ENCODE assay signal across 8 cellular contexts in the genomic region with DNA sequence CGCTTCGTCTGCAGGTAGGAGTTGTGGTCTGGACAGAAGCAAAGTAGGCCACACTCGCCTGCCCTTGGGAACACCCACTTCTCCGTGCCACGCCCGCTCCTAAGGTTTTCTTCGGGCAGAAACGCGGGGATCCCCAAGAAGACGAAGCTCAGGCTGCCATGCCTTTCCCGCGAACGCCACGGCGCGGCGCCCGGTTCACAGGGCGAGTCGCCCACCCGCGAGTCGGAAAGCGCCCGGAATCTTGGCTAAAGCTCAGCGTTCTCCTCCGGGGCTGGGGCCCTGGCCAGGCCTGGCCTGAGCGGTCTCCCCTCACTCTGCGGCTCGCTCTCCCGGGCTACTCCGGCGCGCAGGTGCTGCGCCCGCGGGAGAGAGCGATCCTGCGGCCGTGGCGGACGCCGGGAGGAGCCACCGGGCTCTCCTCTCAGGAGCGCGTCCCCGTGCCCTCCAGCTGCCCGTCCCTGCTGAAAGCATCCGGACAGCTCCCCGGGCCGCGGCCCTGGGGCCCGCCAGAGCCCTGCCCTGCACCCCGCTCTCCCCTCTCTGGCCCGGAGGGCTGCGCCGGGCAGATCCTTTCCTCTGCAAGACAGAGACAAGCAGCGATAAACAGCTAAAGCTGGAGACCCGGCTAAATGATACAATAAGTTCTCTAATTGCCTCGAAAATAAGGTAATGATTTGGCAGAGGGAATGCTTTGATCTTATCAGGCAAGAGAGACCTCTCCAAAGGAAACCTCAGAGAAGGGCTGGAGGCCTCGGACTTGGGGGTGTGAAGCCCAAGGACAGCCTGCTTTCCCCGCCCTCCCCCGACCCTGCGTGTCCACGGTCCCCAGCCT. TPM values are rescaled to one million over a fixed set of nuclear protein-coding genes. Genes with fewer than 3 reads are reported as not detected.
A peak's percentile ranks its signal among the peaks of the same experiment; 100 is the strongest.
DNase-seq lines count a peak whose midpoint lies in the region; ATAC-seq and TF ChIP-seq lines count a peak whose summit lies in the region.

No MANE protein-coding gene starts in this region.

- no peaks in the 10 kb centered on the region for H3K36me3 ChIP-seq in kidney epithelial cell (ENCODE audit: control insufficient read depth, insufficient read depth, low read length)

- POLR2A ChIA-PET in AG04450 (lab: Yijun Ruan, JAX) = interaction anchor here (0.8 to 1.5 kb wide), 9 partner anchors 11 to 117 kb away, joined by 3 to 12 read pairs (median 4); a partner anchor contains a TSS

- CTCF ChIA-PET in AG04450 (lab: Charles Lee) = interaction anchor here (0.6 to 4.4 kb wide), 56 partner anchors 11 to 1781 kb away, joined by 3 to 177 read pairs (median 4); a partner anchor contains a TSS

- no peak for DNase-seq in AG04450 (ENCODE audit: low read depth, low spot score)
- DNase-seq in NCI-H1930 (lab: John Stamatoyannopoulos, UW) = peak; percentile 31 to 51
- peak; percentile 46 to 47 for DNase-seq in activated CD4-positive, alpha-beta T cell treated with anti-CD3 and anti-CD28 coated beads for 24 hours (ENCODE audit: low read depth in 2 of 2)
- peak; percentile 76 for DNase-seq in choroid plexus epithelial cell (ENCODE audit: low read depth)
- DNase-seq in kidney epithelial cell (ENCODE audit: low read depth) = no peak
- DNase-seq in stimulated activated CD4-positive, alpha-beta T cell treated with anti-CD3 and anti-CD28 coated beads, Interleukin-12 subunit alpha, Interleukin-12 subunit beta, amount 100 ng/mL, for 48 hours (ENCODE audit: low read depth in 2 of 3, low spot score in 1 of 3) = peak; percentile 17 to 56 (median 37)

- H3K27me3 ChIP-seq in AG04450 (ENCODE audit: control insufficient read depth, insufficient read depth, low read length) (peaks cover 14% of the 10 kb centered on the region), kidney epithelial cell (ENCODE audit: control insufficient read depth, insufficient read depth, low read length) (peaks cover 5% of the 10 kb centered on the region)

- H3K27ac ChIP-seq in AG04450 (ENCODE audit: low read depth, low read length) = no peak overlapping the region

- TF ChIP-seq CTCF in AG04450 (IDR thresholded peaks at IDR 0.05; ENCODE audit: low read depth, low read length) = peak; percentile 88
- peak; percentile 90 for TF ChIP-seq CTCF in choroid plexus epithelial cell (conservative IDR thresholded peaks at IDR 0.05; ENCODE audit: low read depth, low read length)
- peak; percentile 86 for TF ChIP-seq CTCF in kidney epithelial cell (IDR thresholded peaks at IDR 0.05; ENCODE audit: insufficient read depth, low read length, poor library complexity, severe bottlenecking)

- peak overlapping the region; percentile 55 for H3K4me3 ChIP-seq in AG04450 (ENCODE audit: low read depth, low read length)
- peak overlapping the region; percentile 63 for H3K4me3 ChIP-seq in choroid plexus epithelial cell (ENCODE audit: low read depth, low read length)
- peak overlapping the region; percentile 32 for H3K4me3 ChIP-seq in kidney epithelial cell (ENCODE audit: low read depth, low read length)

- ATAC-seq in GM19372 (IDR thresholded peaks at IDR 0.05; ENCODE audit: low read depth, unreplicated experiment) (peak; percentile 54), GM18870 (IDR thresholded peaks at IDR 0.05; ENCODE audit: unreplicated experiment) (no peak)

- no peaks in the 10 kb centered on the region for H3K9me3 ChIP-seq in AG04450 (ENCODE audit: control insufficient read depth, insufficient read depth, low read length)

RNA-seq across cellular contexts. Expression of a gene that starts 6.7 kb away (rescaled TPM):
- polyA plus RNA-seq in AG04450 (2011; rRNA removed) = 2.7 and 2.8 TPM in 2 replicates
- polyA minus RNA-seq in AG04450 (2011; rRNA and poly(A)+ RNA removed) = 3.8 and 4.2 TPM in 2 replicates
- 1.3 and 1.6 TPM in 2 replicates for total RNA-seq in kidney epithelial cell

Comparison
In these comparisons a context has a peak if more than half of its experiments do, and no peak if none do; other contexts are left out.
1. DNase-seq: peak in NCI-H1930 (2 of 2), activated CD4-positive, alpha-beta T cell treated with anti-CD3 and anti-CD28 coated beads for 24 hours (2 of 2), choroid plexus epithelial cell (single experiment) and stimulated activated CD4-positive, alpha-beta T cell treated with anti-CD3 and anti-CD28 coated beads, Interleukin-12 subunit alpha, Interleukin-12 subunit beta, amount 100 ng/mL, for 48 hours (3 of 3); none in AG04450 (single experiment) and kidney epithelial cell (single experiment).
2. Peak in every context shown above with its lines, with median percentiles within 50 percentile points of each other: H3K4me3 ChIP-seq and CTCF ChIP-seq.